Comparison of ENCODE assay signal across 8 cellular contexts in the genomic region with DNA sequence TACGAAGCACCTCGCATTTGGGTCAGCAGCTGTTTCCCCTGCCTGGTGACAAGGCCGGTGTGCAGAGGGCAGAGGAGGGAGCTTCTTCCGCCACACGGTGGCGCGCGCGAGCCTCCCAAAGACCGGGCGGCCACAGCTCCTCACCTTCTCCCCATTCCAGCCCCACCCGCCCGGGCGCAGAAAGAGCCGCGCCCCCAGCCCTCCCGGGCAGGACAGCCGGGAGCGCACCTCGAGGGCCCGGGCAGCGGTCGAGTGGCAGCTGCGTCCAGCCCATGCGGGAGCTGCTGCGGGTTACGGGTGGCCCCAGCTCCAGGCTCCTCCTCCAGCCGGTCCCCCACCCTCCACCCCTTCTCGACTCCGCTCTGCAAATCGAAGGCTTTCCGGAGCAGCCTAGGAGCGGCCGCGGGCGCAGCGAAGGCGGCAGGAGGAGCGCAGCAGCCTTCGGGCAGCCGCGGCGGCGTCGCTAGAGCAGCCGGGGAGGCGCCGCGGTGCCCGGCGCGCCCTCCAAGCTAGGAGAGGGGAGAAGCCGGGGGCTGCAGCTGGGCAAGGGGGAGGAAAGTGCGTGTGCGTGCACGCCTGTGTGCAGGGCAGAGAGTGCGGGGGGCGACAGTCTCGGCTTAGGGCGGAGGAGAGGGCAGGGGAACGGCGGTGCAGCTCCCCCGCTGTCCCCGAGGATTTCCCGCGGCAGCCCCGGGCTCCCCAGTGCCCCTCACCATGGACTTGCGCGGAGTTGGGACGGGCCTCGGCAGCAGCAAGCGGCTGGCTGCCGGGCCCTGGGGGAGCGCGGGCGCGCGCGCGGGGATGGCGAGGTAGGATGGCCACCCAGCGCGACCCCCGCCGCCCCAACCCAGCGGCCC. TPM values are rescaled to one million over a fixed set of nuclear protein-coding genes. Genes with fewer than 3 reads are reported as not detected.
A peak's percentile ranks its signal among the peaks of the same experiment; 100 is the strongest.
DNase-seq lines count a peak whose midpoint lies in the region; ATAC-seq and TF ChIP-seq lines count a peak whose summit lies in the region.

A gene (plus strand): TSS at position 348 of the 857 bp plus-strand sequence. CDS start 635 bp downstream, outside the sequence.

- H3K27ac ChIP-seq in left ventricle myocardium inferior (replicated peaks) (peak within 1 kb of the TSS; percentile 90), aorta (ENCODE audit: low read depth in 1 of 2, low read length in 2 of 2) (no peak within 1 kb of the TSS)

- H3K4me1 ChIP-seq in left ventricle myocardium inferior, result peaks cover 52% of the 10 kb centered on the region
- no peaks in the 10 kb centered on the region for H3K4me1 ChIP-seq in aorta (ENCODE audit: control insufficient read depth in 1 of 2, insufficient read depth in 2 of 2, low read length in 2 of 2)

- H3K4me3 ChIP-seq in NB4 (ENCODE audit: low read depth, low read length) (no peak within 1 kb of the TSS), left ventricle myocardium inferior (peak within 1 kb of the TSS; percentile 82), aorta (ENCODE audit: low read length in 2 of 2) (peak within 1 kb of the TSS; percentile 15 to 56)

- peaks cover 65% of the 10 kb centered on the region for H3K27me3 ChIP-seq in left ventricle myocardium inferior (ENCODE audit: low read depth)
- no peaks in the 10 kb centered on the region for H3K27me3 ChIP-seq in aorta (ENCODE audit: control insufficient read depth in 1 of 2, insufficient read depth in 2 of 2, low read length in 1 of 2)

- no peaks in the 10 kb centered on the region for H3K36me3 ChIP-seq in left ventricle myocardium inferior
- H3K36me3 ChIP-seq in aorta (ENCODE audit: control insufficient read depth in 1 of 2, insufficient read depth in 2 of 2, low read length in 1 of 2), result no peaks in the 10 kb centered on the region

- H3K9me3 ChIP-seq in left ventricle myocardium inferior (replicated peaks) (no peaks in the 10 kb centered on the region), aorta (ENCODE audit: control insufficient read depth, low read length) (no peaks in the 10 kb centered on the region)

- TF ChIP-seq CTCF in GM12872 (IDR thresholded peaks at IDR 0.05; ENCODE audit: insufficient read depth, low read depth, low read length), result peak; percentile 90
- peak; percentile 67 for TF ChIP-seq CTCF in NB4 (IDR thresholded peaks at IDR 0.05; ENCODE audit: low read depth, low read length)
- peak; percentile 96 for TF ChIP-seq CTCF in left ventricle myocardium inferior (IDR thresholded peaks at IDR 0.05; ENCODE audit: borderline replicate concordance)

- intact Hi-C loops in left ventricle myocardium inferior (cut with micrococcal nuclease) (no loop called here), posterior vena cava (cut with DNase I) (loop anchor here (2.0 to 10.0 kb wide), 3 partner anchors 558 to 1331 kb away; no protein-coding TSS in a partner anchor), aorta (cut with DNase I) (loop anchor here (2.0 to 10.0 kb wide), 2 partner anchors 565 to 1331 kb away; no protein-coding TSS in a partner anchor)

- TF ChIP-seq POLR2A in NB4 (IDR thresholded peaks at IDR 0.05; ENCODE audit: extremely low read depth, insufficient read length), result no peak

- ATAC-seq in HG02610 (IDR thresholded peaks at IDR 0.05; ENCODE audit: unreplicated experiment), result peak; percentile 96
- peak; percentile 95 for ATAC-seq in aorta (ENCODE audit: low FRiP score)

- DNase-seq in NB4 (ENCODE audit: low read depth) (peak; percentile 72), SKM-1 treated with dmso at 0.1 percent for 144 hours (lab: John Stamatoyannopoulos, UW; ENCODE audit: unreplicated experiment) (peak; percentile 50), amniotic stem cell (lab: John Stamatoyannopoulos, UW) (peak; percentile 67), left ventricle myocardium inferior (peak; percentile 83), posterior vena cava (ENCODE audit: low spot score) (peak; percentile 94), aorta (peak; percentile 83 to 96)

- 0 to 1% methylated on average over 76 to 86 of the region's 86 CpGs for WGBS in aorta, 2 donors

RNA-seq across cellular contexts. Expression of the gene that starts here (rescaled TPM):
- total RNA-seq in left ventricle myocardium inferior (4.4 TPM), posterior vena cava (1 to 10 TPM; 2.8 to 3.1 TPM), aorta (1 to 10 TPM; 2.7 to 5.6 TPM)
- under 1 TPM in 1 of 2 donors, not detected in 1; 0.28 TPM for polyA plus RNA-seq in aorta
